Comparison of ENCODE assay signal across 17 cellular contexts in the genomic region with DNA sequence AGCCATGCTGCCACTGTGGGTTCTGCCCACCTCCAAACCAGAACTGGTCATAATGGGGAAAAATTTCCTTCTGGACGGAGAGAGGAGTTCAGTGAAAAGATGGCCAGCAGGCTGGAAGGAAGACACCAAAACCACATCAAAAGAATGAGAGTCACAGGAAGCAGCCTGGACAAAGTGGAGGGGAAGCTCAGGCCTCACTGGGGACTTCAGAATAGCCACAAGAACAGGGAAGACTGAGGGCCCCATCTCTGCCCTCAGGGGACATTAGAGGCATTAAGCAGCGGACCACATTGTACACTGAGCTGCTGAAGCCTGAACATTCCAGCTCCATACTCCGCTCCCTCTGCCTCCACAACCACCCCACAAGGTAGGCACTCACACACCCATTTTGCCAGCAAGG.
DNase-seq lines count a peak whose midpoint lies in the region; ATAC-seq and FAIRE-seq lines count a peak whose summit lies in the region.
"Had no signal": no experiment of that assay in that cellular context is flagged by ENCODE, and none has a peak within 500 bp of the region (broad histone marks: within the 10 kb centered on the region; RNA-seq: fewer than 3 reads in every experiment).

No MANE protein-coding gene starts in this region.

- no peak overlapping the region for H3K4me3 Mint-ChIP-seq in activated CD4-positive, alpha-beta memory T cell treated with anti-CD3 and anti-CD28 coated beads for 36 hours
- H3K4me3 Mint-ChIP-seq: CD14-positive monocyte; CD4-positive, alpha-beta memory T cell had no signal

- no peaks in the 10 kb centered on the region for H3K9me3 Mint-ChIP-seq in activated CD4-positive, alpha-beta memory T cell treated with anti-CD3 and anti-CD28 coated beads for 36 hours
- H3K9me3 Mint-ChIP-seq: CD4-positive, alpha-beta memory T cell had no signal

- peaks cover 5% of the 10 kb centered on the region for H3K27me3 Mint-ChIP-seq in activated CD4-positive, alpha-beta memory T cell treated with anti-CD3 and anti-CD28 coated beads for 36 hours

- no peaks in the 10 kb centered on the region for H3K36me3 Mint-ChIP-seq in activated CD4-positive, alpha-beta memory T cell treated with anti-CD3 and anti-CD28 coated beads for 36 hours
- H3K36me3 Mint-ChIP-seq: CD14-positive monocyte; CD4-positive, alpha-beta memory T cell had no signal

- DNase-seq in HTR-8/SVneo (ENCODE audit: insufficient read length, low spot score) = no peak
- DNase-seq in SW480 (ENCODE audit: low spot score) = peak; percentile 14
- DNase-seq in islet precursor cell = peak; percentile 72
- DNase-seq in activated CD4-positive, alpha-beta memory T cell treated with anti-CD3 and anti-CD28 coated beads for 36 hours = no peak
- DNase-seq: ACHN; BE2C; CD4-positive, alpha-beta memory T cell; DMS153; DMS79; GF-D8; HCEC 1CT had no signal

- intact Hi-C loops in activated CD4-positive, alpha-beta memory T cell treated with anti-CD3 and anti-CD28 coated beads for 36 hours (cut with micrococcal nuclease) = no loop called here

- no peak overlapping the region for H3K27ac Mint-ChIP-seq in activated CD4-positive, alpha-beta memory T cell treated with anti-CD3 and anti-CD28 coated beads for 36 hours
- H3K27ac Mint-ChIP-seq: CD14-positive monocyte; CD4-positive, alpha-beta memory T cell had no signal

- CTCF ChIA-PET in activated CD4-positive, alpha-beta memory T cell treated with anti-CD3 and anti-CD28 coated beads for 36 hours (lab: Charles Lee) = interaction anchor here (0.7 kb wide), 1 partner anchor 10 kb away, joined by 3 read pairs; no protein-coding TSS in a partner anchor

- ATAC-seq in HG03097 (IDR thresholded peaks at IDR 0.05; ENCODE audit: low FRiP score, unreplicated experiment) (no peak), GM19324 (IDR thresholded peaks at IDR 0.05; ENCODE audit: low FRiP score, unreplicated experiment) (no peak)
- ATAC-seq: HepG2 had no signal

- POLR2A ChIA-PET in activated CD4-positive, alpha-beta memory T cell treated with anti-CD3 and anti-CD28 coated beads for 36 hours (lab: Charles Lee) = no interaction called here

- no peaks in the 10 kb centered on the region for H3K4me1 Mint-ChIP-seq in activated CD4-positive, alpha-beta memory T cell treated with anti-CD3 and anti-CD28 coated beads for 36 hours (ENCODE audit: low read depth)
- H3K4me1 Mint-ChIP-seq: CD4-positive, alpha-beta memory T cell had no signal

- FAIRE-seq in HTR-8/SVneo (lab: Jason Lieb, UNC) = peak; percentile 46
- FAIRE-seq: A204.1, H54, HepG2 had no signal

Comparison
In these comparisons a context has a peak if more than half of its experiments do, and no peak if none do; other contexts are left out.
1. DNase-seq: peak in SW480 (single experiment) and islet precursor cell (single experiment); none in HTR-8/SVneo (single experiment) and activated CD4-positive, alpha-beta memory T cell treated with anti-CD3 and anti-CD28 coated beads for 36 hours (single experiment).